14 cellular contexts compared by ENCODE assay signal in genomic region chr17:50562266-50563094, GRCh38. TPM values are rescaled to one million over a fixed set of nuclear protein-coding genes. Genes with fewer than 3 reads are reported as not detected.
A peak's percentile ranks its signal among the peaks of the same experiment; 100 is the strongest.
DNase-seq lines count a peak whose midpoint lies in the region; ATAC-seq and TF ChIP-seq lines count a peak whose summit lies in the region.
"Had no signal": no experiment of that assay in that cellular context is flagged by ENCODE, and none has a peak within 500 bp of the region (broad histone marks: within the 10 kb centered on the region; RNA-seq: fewer than 3 reads in every experiment).

No MANE protein-coding gene starts in this region.

- no peaks in the 10 kb centered on the region for H3K36me3 ChIP-seq in A673 (ENCODE audit: insufficient read depth, low read length, poor library complexity, severe bottlenecking)
- no peaks in the 10 kb centered on the region for H3K36me3 ChIP-seq in DND-41 (ENCODE audit: insufficient read depth, low read length)
- no peaks in the 10 kb centered on the region for H3K36me3 ChIP-seq in osteoblast (ENCODE audit: insufficient read depth, low read length)
- H3K36me3 ChIP-seq in testis (ENCODE audit: low read depth, missing control alignments), result no peaks in the 10 kb centered on the region

- H4K20me1 ChIP-seq in DND-41 (ENCODE audit: insufficient read depth, low read length), result peaks cover 9% of the 10 kb centered on the region; the same call in 1 of the 2 replicates
- H4K20me1 ChIP-seq in osteoblast (ENCODE audit: insufficient read depth, low read length), result no peaks in the 10 kb centered on the region

- intact Hi-C loops in A673 (cut with micrococcal nuclease; ENCODE audit: unreplicated experiment), result loop anchor here (5.0 kb wide), 1 partner anchor 40 kb away; no protein-coding TSS in a partner anchor
- intact Hi-C loops in activated T-helper 1 cell treated with anti-CD3 and anti-CD28 coated beads, Interleukin-12 subunit alpha, Interleukin-12 subunit beta, Interleukin-2, Interleukin-4 antibody, amounts not matched to agents 30 ng/mL and 10 ng/mL and 1 ng/mL, durations not matched to agents 14 hours and 24 hours and 36 hours (cut with micrococcal nuclease), result loop anchor here (5.0 kb wide), 1 partner anchor 55 kb away; the partner anchor contains the start of gene MYCBPAP
- intact Hi-C loops in testis (cut with DNase I; ENCODE audit: low total_unique reads), result no loop called here

- POLR2A ChIA-PET in A673 (lab: Charles Lee; ENCODE audit: low non-redundant PET), result interaction anchor here (0.5 kb wide), 1 partner anchor 61 kb away, joined by 13 read pairs; no protein-coding TSS in a partner anchor

- H3K9me3 Mint-ChIP-seq in activated T-helper 1 cell treated with anti-CD3 and anti-CD28 coated beads, Interleukin-12 subunit alpha, Interleukin-12 subunit beta, Interleukin-2, Interleukin-4 antibody, amounts not matched to agents 30 ng/mL and 10 ng/mL and 1 ng/mL, durations not matched to agents 14 hours and 24 hours and 36 hours, result no peaks in the 10 kb centered on the region
- no peaks in the 10 kb centered on the region for H3K9me3 Mint-ChIP-seq in memory B cell
- H3K9me3 Mint-ChIP-seq: dendritic cell treated with granulocyte-macrophage colony-stimulating factor and Interleukin-4, amounts not matched to agents 40 ng/mL and 50 ng/mL, for 4 days had no signal

- peaks cover 11% of the 10 kb centered on the region for H3K27me3 ChIP-seq in A673 (replicated peaks; ENCODE audit: insufficient read depth, low read depth, low read length, poor library complexity)
- peaks cover 25% of the 10 kb centered on the region for H3K27me3 ChIP-seq in DND-41 (ENCODE audit: insufficient read depth, low read length, poor library complexity)
- peaks cover 67% of the 10 kb centered on the region for H3K27me3 ChIP-seq in osteoblast (ENCODE audit: insufficient read depth, low read length)
- no peaks in the 10 kb centered on the region for H3K27me3 ChIP-seq in testis

- H2AFZ ChIP-seq in DND-41 (ENCODE audit: low read depth, low read length) (no peak overlapping the region), osteoblast (ENCODE audit: low read length) (no peak overlapping the region)

- CTCF ChIA-PET in A673 (lab: Charles Lee), result no interaction called here

- no peaks in the 10 kb centered on the region for H3K9me3 ChIP-seq in A673 (ENCODE audit: low read depth, low read length, poor library complexity, severe bottlenecking)
- no peaks in the 10 kb centered on the region for H3K9me3 ChIP-seq in DND-41 (ENCODE audit: insufficient read depth, low read length, severe bottlenecking)
- H3K9me3 ChIP-seq in osteoblast (ENCODE audit: low read depth, low read length), result no peaks in the 10 kb centered on the region
- no peaks in the 10 kb centered on the region for H3K9me3 ChIP-seq in testis

- H3K9ac ChIP-seq in DND-41 (ENCODE audit: low read depth, low read length), result no peak overlapping the region

- H3K4me3 Mint-ChIP-seq in activated T-helper 1 cell treated with anti-CD3 and anti-CD28 coated beads, Interleukin-12 subunit alpha, Interleukin-12 subunit beta, Interleukin-2, Interleukin-4 antibody, amounts not matched to agents 30 ng/mL and 10 ng/mL and 1 ng/mL, durations not matched to agents 14 hours and 24 hours and 36 hours, result peak overlapping the region; percentile 66
- peak overlapping the region; percentile 71 for H3K4me3 Mint-ChIP-seq in memory B cell
- H3K4me3 Mint-ChIP-seq: dendritic cell treated with granulocyte-macrophage colony-stimulating factor and Interleukin-4, amounts not matched to agents 40 ng/mL and 50 ng/mL, for 4 days had no signal

- BruUV-seq in A673 (replicated peaks; lab: Mats Ljungman, UMichigan), result no TSS peak

- peaks cover 11% of the 10 kb centered on the region for H3K4me1 Mint-ChIP-seq in activated T-helper 1 cell treated with anti-CD3 and anti-CD28 coated beads, Interleukin-12 subunit alpha, Interleukin-12 subunit beta, Interleukin-2, Interleukin-4 antibody, amounts not matched to agents 30 ng/mL and 10 ng/mL and 1 ng/mL, durations not matched to agents 14 hours and 24 hours and 36 hours (ENCODE audit: low read depth)
- H3K4me1 Mint-ChIP-seq in memory B cell, result peaks cover 23% of the 10 kb centered on the region

- no peaks in the 10 kb centered on the region for H3K36me3 Mint-ChIP-seq in activated T-helper 1 cell treated with anti-CD3 and anti-CD28 coated beads, Interleukin-12 subunit alpha, Interleukin-12 subunit beta, Interleukin-2, Interleukin-4 antibody, amounts not matched to agents 30 ng/mL and 10 ng/mL and 1 ng/mL, durations not matched to agents 14 hours and 24 hours and 36 hours (ENCODE audit: low read depth)
- no peaks in the 10 kb centered on the region for H3K36me3 Mint-ChIP-seq in memory B cell

- no peak overlapping the region for H3K4me2 ChIP-seq in DND-41 (ENCODE audit: insufficient read depth, low read length)
- H3K4me2 ChIP-seq in osteoblast (ENCODE audit: insufficient read depth, low read length), result no peak overlapping the region

- H3K27ac ChIP-seq in A673 (ENCODE audit: low read depth, low read length, poor library complexity, severe bottlenecking) (no peak overlapping the region), DND-41 (ENCODE audit: low read length) (no peak overlapping the region), osteoblast (ENCODE audit: low read depth, low read length) (no peak overlapping the region), testis (no peak overlapping the region)

- no peaks in the 10 kb centered on the region for H3K79me2 ChIP-seq in DND-41 (ENCODE audit: insufficient read depth, low read length)
- no peaks in the 10 kb centered on the region for H3K79me2 ChIP-seq in osteoblast (ENCODE audit: insufficient read depth, low read length)

- peaks cover 68% of the 10 kb centered on the region for H3K27me3 Mint-ChIP-seq in activated T-helper 1 cell treated with anti-CD3 and anti-CD28 coated beads, Interleukin-12 subunit alpha, Interleukin-12 subunit beta, Interleukin-2, Interleukin-4 antibody, amounts not matched to agents 30 ng/mL and 10 ng/mL and 1 ng/mL, durations not matched to agents 14 hours and 24 hours and 36 hours (ENCODE audit: insufficient read depth)
- H3K27me3 Mint-ChIP-seq in memory B cell, result peaks cover 25% of the 10 kb centered on the region

- DNase-seq in A673 (ENCODE audit: low spot score) (no peak), DND-41 (peak; percentile 18), memory B cell (ENCODE audit: low spot score in 2 of 2) (no peak), osteoblast (ENCODE audit: insufficient read length, low spot score, missing footprints) (no peak), testis (no peak), NCI-H1694 (lab: John Stamatoyannopoulos, UW) (no peak)
- no peak for DNase-seq in activated T-helper 1 cell treated with anti-CD3 and anti-CD28 coated beads, Interleukin-12 subunit alpha, Interleukin-12 subunit beta, Interleukin-2, Interleukin-4 antibody, amounts not matched to agents 30 ng/mL and 10 ng/mL and 1 ng/mL, durations not matched to agents 14 hours and 24 hours and 36 hours (ENCODE audit: low spot score)
- DNase-seq: COR-L47, GOT3, NCI-H1930, T1000 had no signal

- TF ChIP-seq CTCF in A673 (conservative IDR thresholded peaks at IDR 0.05; ENCODE audit: low read depth, low read length) (no peak), DND-41 (IDR thresholded peaks at IDR 0.05; ENCODE audit: borderline replicate concordance, extremely low read depth, low read length, poor library complexity, severe bottlenecking) (no peak), osteoblast (IDR thresholded peaks at IDR 0.05; ENCODE audit: extremely low read depth, low read depth, low read length) (no peak), testis (IDR thresholded peaks at IDR 0.05) (no peak)

- TF ChIP-seq POLR2A in testis (IDR thresholded peaks at IDR 0.05), result no peak

- 35 to 43% methylated on average over 17 to 22 of the region's 22 CpGs for whole genome bisulfite sequencing in testis, 2 donors

- ATAC-seq in DND-41 (ENCODE audit: insufficient read depth, low read depth) (no peak), memory B cell (ENCODE audit: low read depth) (no peak), HG02970 (IDR thresholded peaks at IDR 0.05; ENCODE audit: low FRiP score, unreplicated experiment) (no peak)
- ATAC-seq: K562 had no signal

- no peak overlapping the region for H3K27ac Mint-ChIP-seq in activated T-helper 1 cell treated with anti-CD3 and anti-CD28 coated beads, Interleukin-12 subunit alpha, Interleukin-12 subunit beta, Interleukin-2, Interleukin-4 antibody, amounts not matched to agents 30 ng/mL and 10 ng/mL and 1 ng/mL, durations not matched to agents 14 hours and 24 hours and 36 hours
- H3K27ac Mint-ChIP-seq in memory B cell, result no peak overlapping the region
- H3K27ac Mint-ChIP-seq: dendritic cell treated with granulocyte-macrophage colony-stimulating factor and Interleukin-4, amounts not matched to agents 40 ng/mL and 50 ng/mL, for 4 days had no signal

- H3K4me3 ChIP-seq in A673 (ENCODE audit: low read depth, low read length, poor library complexity, severe bottlenecking) (peak overlapping the region; percentile 34), DND-41 (ENCODE audit: low read depth in 1 of 2, low read length in 2 of 2) (no peak overlapping the region), osteoblast (ENCODE audit: insufficient read depth, low read length) (no peak overlapping the region), testis (no peak overlapping the region)
- H3K4me3 ChIP-seq: K562 had no signal

- peaks cover 56% of the 10 kb centered on the region for H3K4me1 ChIP-seq in A673 (ENCODE audit: insufficient read depth, low read length, poor library complexity, severe bottlenecking)
- H3K4me1 ChIP-seq in DND-41 (ENCODE audit: insufficient read depth, low read length), result no peaks in the 10 kb centered on the region
- H3K4me1 ChIP-seq in osteoblast (ENCODE audit: insufficient read depth, low read length), result peaks cover 19% of the 10 kb centered on the region
- peaks cover 31% of the 10 kb centered on the region for H3K4me1 ChIP-seq in testis

RNA-seq across cellular contexts. Expression of gene CACNA1G, which starts 2.0 kb away (rescaled TPM):
- 7.1 and 10.8 TPM in 2 replicates for total RNA-seq in A673 (2021)
- total RNA-seq in activated T-helper 1 cell treated with anti-CD3 and anti-CD28 coated beads, Interleukin-12 subunit alpha, Interleukin-12 subunit beta, Interleukin-2, Interleukin-4 antibody, amounts not matched to agents 30 ng/mL and 10 ng/mL and 1 ng/mL, durations not matched to agents 14 hours and 24 hours and 36 hours, result 0.05 and 0.07 TPM in 2 replicates
- under 0.01 TPM in 2 replicates for total RNA-seq in osteoblast
- total RNA-seq in testis, result 1 to 10 TPM; 1.3 to 1.7 TPM
- polyA plus RNA-seq in testis (ENCODE audit: insufficient read depth, low read depth, low replicate concordance), result 1.7 TPM
- total RNA-seq: K562 had no signal

RNA-seq across cellular contexts. Expression of gene SPATA20, which starts 15.5 kb away (rescaled TPM):
- total RNA-seq in A673 (2021) (11.1 and 16.5 TPM in 2 replicates), osteoblast (126 and 142 TPM in 2 replicates), testis (100 to 1,000 TPM; 207 to 338 TPM)
- total RNA-seq in activated T-helper 1 cell treated with anti-CD3 and anti-CD28 coated beads, Interleukin-12 subunit alpha, Interleukin-12 subunit beta, Interleukin-2, Interleukin-4 antibody, amounts not matched to agents 30 ng/mL and 10 ng/mL and 1 ng/mL, durations not matched to agents 14 hours and 24 hours and 36 hours, result 20.5 and 22.5 TPM in 2 replicates
- 264 TPM for polyA plus RNA-seq in testis (ENCODE audit: insufficient read depth, low read depth, low replicate concordance)

RNA-seq across cellular contexts. Expression of gene EPN3, which starts 29.9 kb away (rescaled TPM):
- total RNA-seq in A673 (2021) (0.09 TPM in 1 of 2 replicates, not detected in the other), osteoblast (not detected in 2 replicates), testis (1 to 10 TPM; 4.9 to 6.3 TPM)
- not detected in 2 replicates for total RNA-seq in activated T-helper 1 cell treated with anti-CD3 and anti-CD28 coated beads, Interleukin-12 subunit alpha, Interleukin-12 subunit beta, Interleukin-2, Interleukin-4 antibody, amounts not matched to agents 30 ng/mL and 10 ng/mL and 1 ng/mL, durations not matched to agents 14 hours and 24 hours and 36 hours
- polyA plus RNA-seq in testis (ENCODE audit: insufficient read depth, low read depth, low replicate concordance), result 6.3 TPM
- polyA plus RNA-seq: K562 had no signal

RNA-seq across cellular contexts. Expression of gene MYCBPAP, which starts 54.2 kb away (rescaled TPM):
- total RNA-seq in A673 (2021), result 0.92 and 1.2 TPM in 2 replicates
- 2.6 and 3.8 TPM in 2 replicates for total RNA-seq in activated T-helper 1 cell treated with anti-CD3 and anti-CD28 coated beads, Interleukin-12 subunit alpha, Interleukin-12 subunit beta, Interleukin-2, Interleukin-4 antibody, amounts not matched to agents 30 ng/mL and 10 ng/mL and 1 ng/mL, durations not matched to agents 14 hours and 24 hours and 36 hours
- total RNA-seq in osteoblast, result 0.36 and 0.88 TPM in 2 replicates
- 10 to 100 TPM; 75.9 to 91.7 TPM for total RNA-seq in testis
- 315 TPM for polyA plus RNA-seq in testis (ENCODE audit: insufficient read depth, low read depth, low replicate concordance)
- total RNA-seq: K562 had no signal
- polyA plus RNA-seq: K562 had no signal
